8 cellular contexts compared by ENCODE assay signal in genomic region chr4:37685726-37686372, GRCh38. TPM values are rescaled to one million over a fixed set of nuclear protein-coding genes. Genes with fewer than 3 reads are reported as not detected.
DNase-seq lines count a peak whose midpoint lies in the region; ATAC-seq and TF ChIP-seq lines count a peak whose summit lies in the region.

No MANE protein-coding gene starts in this region.

- H3K9me3 ChIP-seq in breast epithelium: no peaks in the 10 kb centered on the region

- DNase-seq in T-helper 2 cell (peak in 4 of 5 experiments; percentile 15 to 71 (median 38)), breast epithelium (ENCODE audit: low spot score in 2 of 2) (peak; percentile 38 to 61), left colon (peak; percentile 54 to 72), HT-29 (ENCODE audit: low spot score) (no peak)
- DNase-seq in stimulated activated CD4-positive, alpha-beta T cell treated with anti-CD3 and anti-CD28 coated beads, Interleukin-4, amount 100 ng/mL, for 48 hours (ENCODE audit: low read depth in 2 of 2): peak; percentile 29 to 30

- TF ChIP-seq POLR2A in breast epithelium (IDR thresholded peaks at IDR 0.05): peak; percentile 65

- no peaks in the 10 kb centered on the region for H3K36me3 ChIP-seq in breast epithelium

- intact Hi-C loops in breast epithelium (cut with DNase I; ENCODE audit: low total_unique reads): loop anchor here (10.0 kb wide), 1 partner anchor 81 kb away; no protein-coding TSS in a partner anchor
- intact Hi-C loops in left colon (cut with DNase I, micrococcal nuclease): no loop called here

- H3K4me1 ChIP-seq in breast epithelium: no peaks in the 10 kb centered on the region

- TF ChIP-seq CTCF in C4-2B (conservative IDR thresholded peaks at IDR 0.05): no peak
- no peak for TF ChIP-seq CTCF in breast epithelium (IDR thresholded peaks at IDR 0.05)

- peak overlapping the region; percentile 84 for H3K27ac ChIP-seq in C4-2B
- peak overlapping the region; percentile 97 to 98 for H3K27ac ChIP-seq in breast epithelium

- peak; percentile 2 for ATAC-seq in GM19043 (IDR thresholded peaks at IDR 0.05; ENCODE audit: low read depth, unreplicated experiment)
- ATAC-seq in HG03378 (IDR thresholded peaks at IDR 0.05; ENCODE audit: unreplicated experiment): peak; percentile 12
- ATAC-seq in left colon: peak; percentile 41

- no peaks in the 10 kb centered on the region for H3K27me3 ChIP-seq in breast epithelium

- H3K4me3 ChIP-seq in breast epithelium: peak overlapping the region; percentile 92 to 97 (median 95)

RNA-seq across cellular contexts. Expression of gene RELL1, which starts 0.3 kb away (rescaled TPM):
- total RNA-seq in breast epithelium (10 to 100 TPM; 68.5 to 88.8 (median 76.0) TPM), left colon (10 to 100 TPM; 53.7 to 75.0 TPM)
- 29.9 and 32.1 TPM in 2 replicates for total RNA-seq in HT-29 (2014; rRNA removed; shearing (Covaris generic))
